Comparison of ENCODE assay signal across 26 cellular contexts in genomic region chr11:1491379-1491778, GRCh38.
"Had no signal": no experiment of that assay in that cellular context is flagged by ENCODE, and none has a peak within 500 bp of the region (broad histone marks: within the 10 kb centered on the region; RNA-seq: fewer than 3 reads in every experiment).

No MANE protein-coding gene starts in this region.

- H3K4me1 ChIP-seq: neural progenitor cell had no signal

- H3K36me3 ChIP-seq: esophagus muscularis mucosa, gastroesophageal sphincter, heart left ventricle, left lung, neural progenitor cell, prostate gland, right atrium auricular region, tibial artery, uterus had no signal

- H2AFZ ChIP-seq: hepatocyte, neural progenitor cell had no signal

- H3K27ac ChIP-seq: coronary artery, esophagus muscularis mucosa, foreskin keratinocyte, gastroesophageal sphincter, heart left ventricle, hepatocyte, left lung, neural progenitor cell, prostate gland, right atrium auricular region, testis, tibial artery, uterus had no signal

- ATAC-seq: foreskin keratinocyte; gastroesophageal sphincter; heart left ventricle; left cardiac atrium; left lung; naive thymus-derived CD4-positive, alpha-beta T cell; sciatic nerve; stimulated activated memory B cell treated with anti-CD40 and anti-IgM and Interleukin-4, amounts not matched to agents 10 μg/mL and 1 μg/mL and 100 μg/mL, for 72 hours; stimulated activated naive CD8-positive, alpha-beta T cell treated with anti-CD3 and anti-CD28 coated beads, Interleukin-15, Interleukin-2, amounts not matched to agents 100 U/mL and 50 U/mL, for 24 hours had no signal

- DNase-seq: dermis blood vessel endothelial cell; effector memory CD4-positive, alpha-beta T cell; foreskin keratinocyte; left cardiac atrium; left lung; mammary epithelial cell; mesendoderm; midbrain; naive thymus-derived CD4-positive, alpha-beta T cell; stimulated activated CD4-positive, alpha-beta T cell treated with anti-CD3 and anti-CD28 coated beads, Interleukin-4, amount 100 ng/mL, for 4 hours; stimulated activated naive CD8-positive, alpha-beta T cell treated with anti-CD3 and anti-CD28 coated beads, Interleukin-15, Interleukin-2, amounts not matched to agents 100 U/mL and 50 U/mL, for 24 hours; substantia nigra; testis; uterus had no signal

- H3K27me3 ChIP-seq: esophagus muscularis mucosa, foreskin keratinocyte, gastroesophageal sphincter, heart left ventricle, hepatocyte, left lung, neural progenitor cell, right atrium auricular region, testis, tibial artery, uterus had no signal

- H3K4me2 ChIP-seq: hepatocyte, neural progenitor cell had no signal

- FAIRE-seq: endothelial cell of umbilical vein had no signal

- H3K9me3 ChIP-seq: esophagus muscularis mucosa, gastroesophageal sphincter, left lung, prostate gland, right atrium auricular region, testis, tibial artery, uterus had no signal

- H3K9ac ChIP-seq: neural progenitor cell had no signal

- H3K4me3 ChIP-seq: coronary artery, esophagus muscularis mucosa, gastroesophageal sphincter, heart left ventricle, hepatocyte, left lung, neural progenitor cell, prostate gland, right atrium auricular region, testis, tibial artery, uterus had no signal
